In the genomic region with DNA sequence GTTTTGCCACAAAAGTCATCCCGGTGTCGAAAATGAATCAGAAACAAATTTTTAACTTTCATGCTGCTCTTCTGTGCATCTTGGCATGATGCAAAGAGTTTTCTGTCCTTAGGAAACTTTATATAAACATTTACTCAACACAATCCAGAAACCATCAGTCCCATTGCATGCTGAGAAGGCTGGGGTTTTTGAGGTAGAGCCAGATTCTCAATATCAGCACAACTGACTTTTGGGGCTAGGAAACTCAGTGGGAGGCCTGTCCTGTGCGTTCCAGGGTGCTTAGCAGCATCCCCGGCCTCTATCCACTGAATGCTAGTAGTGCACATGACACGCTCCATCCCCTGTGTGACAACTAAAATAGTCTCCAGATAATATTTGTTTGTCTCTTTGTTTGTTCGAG, we compare ENCODE assay signal across 1 cellular context.
TF ChIP-seq lines count a peak whose summit lies in the region.

No MANE protein-coding gene starts in this region.

TF ChIP-seq in HepG2, 621 proteins besides CTCF, POLR2A, EP300 and RAD21:
- TF ChIP-seq, protein P1, sequence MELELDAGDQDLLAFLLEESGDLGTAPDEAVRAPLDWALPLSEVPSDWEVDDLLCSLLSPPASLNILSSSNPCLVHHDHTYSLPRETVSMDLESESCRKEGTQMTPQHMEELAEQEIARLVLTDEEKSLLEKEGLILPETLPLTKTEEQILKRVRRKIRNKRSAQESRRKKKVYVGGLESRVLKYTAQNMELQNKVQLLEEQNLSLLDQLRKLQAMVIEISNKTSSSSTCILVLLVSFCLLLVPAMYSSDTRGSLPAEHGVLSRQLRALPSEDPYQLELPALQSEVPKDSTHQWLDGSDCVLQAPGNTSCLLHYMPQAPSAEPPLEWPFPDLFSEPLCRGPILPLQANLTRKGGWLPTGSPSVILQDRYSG (CRISPR knock-in tag; IDR thresholded peaks at IDR 0.05), result no peak
- TF ChIP-seq YY1 (IDR thresholded peaks at IDR 0.05; ENCODE audit: insufficient read depth, insufficient replicate concordance, low read depth, low read length) (no peak), RBM39 (IDR thresholded peaks at IDR 0.05; ENCODE audit: low read depth, low read length, poor library complexity, severe bottlenecking) (no peak), ZNF773 (CRISPR knock-in tag; IDR thresholded peaks at IDR 0.05; ENCODE audit: borderline replicate concordance) (no peak), ZNF124 (CRISPR knock-in tag; IDR thresholded peaks at IDR 0.05) (no peak), ZNF230 (CRISPR knock-in tag; IDR thresholded peaks at IDR 0.05) (no peak), HOXD1 (CRISPR knock-in tag; IDR thresholded peaks at IDR 0.05) (no peak), ZNF83 (CRISPR knock-in tag; IDR thresholded peaks at IDR 0.05; ENCODE audit: borderline replicate concordance) (no peak), ESRRA (CRISPR knock-in tag; IDR thresholded peaks at IDR 0.05; ENCODE audit: low read depth) (no peak), ZNF274 (CRISPR knock-in tag; IDR thresholded peaks at IDR 0.05) (no peak), ZBTB21 (CRISPR knock-in tag; IDR thresholded peaks at IDR 0.05) (no peak), LCORL (IDR thresholded peaks at IDR 0.05) (no peak), LCORL (CRISPR knock-in tag; IDR thresholded peaks at IDR 0.05) (no peak), ZNF382 (CRISPR knock-in tag; IDR thresholded peaks at IDR 0.05; ENCODE audit: borderline replicate concordance) (no peak)
- TF ChIP-seq, protein P2, sequence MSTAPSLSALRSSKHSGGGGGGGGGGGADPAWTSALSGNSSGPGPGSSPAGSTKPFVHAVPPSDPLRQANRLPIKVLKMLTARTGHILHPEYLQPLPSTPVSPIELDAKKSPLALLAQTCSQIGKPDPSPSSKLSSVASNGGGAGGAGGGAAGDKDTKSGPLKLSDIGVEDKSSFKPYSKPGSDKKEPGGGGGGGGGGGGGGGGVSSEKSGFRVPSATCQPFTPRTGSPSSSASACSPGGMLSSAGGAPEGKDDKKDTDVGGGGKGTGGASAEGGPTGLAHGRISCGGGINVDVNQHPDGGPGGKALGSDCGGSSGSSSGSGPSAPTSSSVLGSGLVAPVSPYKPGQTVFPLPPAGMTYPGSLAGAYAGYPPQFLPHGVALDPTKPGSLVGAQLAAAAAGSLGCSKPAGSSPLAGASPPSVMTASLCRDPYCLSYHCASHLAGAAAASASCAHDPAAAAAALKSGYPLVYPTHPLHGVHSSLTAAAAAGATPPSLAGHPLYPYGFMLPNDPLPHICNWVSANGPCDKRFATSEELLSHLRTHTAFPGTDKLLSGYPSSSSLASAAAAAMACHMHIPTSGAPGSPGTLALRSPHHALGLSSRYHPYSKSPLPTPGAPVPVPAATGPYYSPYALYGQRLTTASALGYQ (CRISPR knock-in tag; IDR thresholded peaks at IDR 0.05), result no peak
- TF ChIP-seq, protein P3, sequence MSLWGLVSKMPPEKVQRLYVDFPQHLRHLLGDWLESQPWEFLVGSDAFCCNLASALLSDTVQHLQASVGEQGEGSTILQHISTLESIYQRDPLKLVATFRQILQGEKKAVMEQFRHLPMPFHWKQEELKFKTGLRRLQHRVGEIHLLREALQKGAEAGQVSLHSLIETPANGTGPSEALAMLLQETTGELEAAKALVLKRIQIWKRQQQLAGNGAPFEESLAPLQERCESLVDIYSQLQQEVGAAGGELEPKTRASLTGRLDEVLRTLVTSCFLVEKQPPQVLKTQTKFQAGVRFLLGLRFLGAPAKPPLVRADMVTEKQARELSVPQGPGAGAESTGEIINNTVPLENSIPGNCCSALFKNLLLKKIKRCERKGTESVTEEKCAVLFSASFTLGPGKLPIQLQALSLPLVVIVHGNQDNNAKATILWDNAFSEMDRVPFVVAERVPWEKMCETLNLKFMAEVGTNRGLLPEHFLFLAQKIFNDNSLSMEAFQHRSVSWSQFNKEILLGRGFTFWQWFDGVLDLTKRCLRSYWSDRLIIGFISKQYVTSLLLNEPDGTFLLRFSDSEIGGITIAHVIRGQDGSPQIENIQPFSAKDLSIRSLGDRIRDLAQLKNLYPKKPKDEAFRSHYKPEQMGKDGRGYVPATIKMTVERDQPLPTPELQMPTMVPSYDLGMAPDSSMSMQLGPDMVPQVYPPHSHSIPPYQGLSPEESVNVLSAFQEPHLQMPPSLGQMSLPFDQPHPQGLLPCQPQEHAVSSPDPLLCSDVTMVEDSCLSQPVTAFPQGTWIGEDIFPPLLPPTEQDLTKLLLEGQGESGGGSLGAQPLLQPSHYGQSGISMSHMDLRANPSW (CRISPR knock-in tag; IDR thresholded peaks at IDR 0.05; ENCODE audit: borderline replicate concordance), result no peak
- TF ChIP-seq, protein P4, sequence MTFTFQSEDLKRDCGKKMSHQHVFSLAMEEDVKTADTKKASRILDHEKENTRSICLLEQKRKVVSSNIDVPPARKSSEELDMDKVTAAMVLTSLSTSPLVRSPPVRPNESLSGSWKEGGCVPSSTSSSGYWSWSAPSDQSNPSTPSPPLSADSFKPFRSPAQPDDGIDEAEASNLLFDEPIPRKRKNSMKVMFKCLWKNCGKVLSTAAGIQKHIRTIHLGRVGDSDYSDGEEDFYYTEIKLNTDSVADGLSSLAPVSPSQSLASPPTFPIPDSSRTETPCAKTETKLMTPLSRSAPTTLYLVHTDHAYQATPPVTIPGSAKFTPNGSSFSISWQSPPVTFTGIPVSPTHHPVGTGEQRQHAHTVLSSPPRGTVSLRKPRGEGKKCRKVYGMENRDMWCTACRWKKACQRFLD (CRISPR knock-in tag; IDR thresholded peaks at IDR 0.05; ENCODE audit: borderline replicate concordance), result no peak
TF ChIP-seq in HepG2: peak in this region for 0.
